ENCODE assay signal across 20 cellular contexts in the genomic region with DNA sequence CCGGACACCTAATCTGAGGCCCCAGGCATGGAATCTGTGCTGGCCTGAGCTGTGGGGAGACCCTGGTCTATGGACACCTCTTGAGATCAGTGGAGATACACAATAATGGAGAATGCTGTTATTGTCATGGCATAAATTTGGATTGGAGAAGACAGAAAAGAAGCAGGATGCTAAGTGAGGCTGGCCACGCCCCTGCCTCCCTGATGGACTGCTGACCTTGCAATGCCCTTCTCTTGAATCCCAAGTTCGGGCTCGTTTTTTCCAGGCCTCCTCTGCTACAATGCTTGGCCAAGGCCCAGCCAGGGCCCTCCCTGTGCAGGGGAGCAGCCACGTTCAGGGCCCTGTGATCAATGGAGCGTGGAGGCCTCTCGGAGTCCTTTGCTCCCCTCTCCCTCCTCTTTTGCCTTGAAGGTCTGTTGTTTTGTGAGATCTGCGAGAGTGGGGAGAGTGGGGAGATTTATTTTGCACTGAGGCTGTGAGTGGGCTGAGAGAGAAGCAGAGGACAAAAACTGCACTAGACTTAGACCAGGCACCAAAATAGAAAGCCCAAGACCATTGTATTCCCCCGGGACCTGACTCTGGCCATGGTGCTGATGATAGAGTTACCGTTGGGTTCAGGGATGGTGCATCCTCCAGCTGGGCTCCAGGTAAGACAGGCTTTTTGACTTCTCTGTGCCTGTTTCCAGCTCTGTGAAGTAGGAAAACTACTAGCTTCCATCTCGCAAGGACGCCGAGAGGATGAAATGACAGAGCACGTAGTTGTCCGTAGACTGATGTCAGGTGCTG.
"Had no signal": no experiment of that assay in that cellular context is flagged by ENCODE, and none has a peak within 500 bp of the region (broad histone marks: within the 10 kb centered on the region; RNA-seq: fewer than 3 reads in every experiment).

No MANE protein-coding gene starts in this region.

- FAIRE-seq: TTC549 had no signal

- H3K27me3 ChIP-seq: adrenal gland, gastrocnemius medialis had no signal

- H3K4me1 ChIP-seq: adrenal gland, gastrocnemius medialis, heart right ventricle, lower lobe of right lung had no signal

- H3K36me3 ChIP-seq: adrenal gland, gastrocnemius medialis, heart right ventricle, lower lobe of right lung, neutrophil, spleen had no signal

- DNase-seq: activated CD4-positive, CD25-positive, alpha-beta regulatory T cell; activated naive CD4-positive, alpha-beta T cell treated with anti-CD3 and anti-CD28 coated beads, Interleukin-2, amount 50 U/mL, for 16 hours; adrenal gland; caudate nucleus; effector CD8-positive, alpha-beta T cell; gastrocnemius medialis; heart right ventricle; lower lobe of right lung; midbrain; naive B cell; right cardiac atrium; spleen; stimulated activated CD4-positive, alpha-beta T cell treated with anti-CD3 and anti-CD28 coated beads, Interleukin-1b, Interleukin-23, amount 100 ng/mL, for 48 hours; stimulated activated naive CD4-positive, alpha-beta T cell; substantia nigra; T-helper 2 cell; trophoblast cell had no signal

- H3K27ac ChIP-seq: adrenal gland, coronary artery, gastrocnemius medialis, heart right ventricle, lower lobe of right lung, neutrophil, spleen had no signal

- H3K9me3 ChIP-seq: adrenal gland, gastrocnemius medialis, heart right ventricle, lower lobe of right lung, neutrophil, spleen had no signal

- ATAC-seq: gastrocnemius medialis, heart right ventricle, lower lobe of right lung, right cardiac atrium had no signal

- H3K4me3 ChIP-seq: adrenal gland, coronary artery, gastrocnemius medialis, heart right ventricle, lower lobe of right lung, spleen had no signal
